17 cellular contexts compared by ENCODE assay signal in genomic region chr11:7787239-7787638, GRCh38. TPM values are rescaled to one million over a fixed set of nuclear protein-coding genes. Genes with fewer than 3 reads are reported as not detected.
DNase-seq lines count a peak whose midpoint lies in the region; ATAC-seq and FAIRE-seq lines count a peak whose summit lies in the region.
"Had no signal": no experiment of that assay in that cellular context is flagged by ENCODE, and none has a peak within 500 bp of the region (broad histone marks: within the 10 kb centered on the region; RNA-seq: fewer than 3 reads in every experiment).

No MANE protein-coding gene starts in this region.

- no peak overlapping the region for H3K27ac Mint-ChIP-seq in T-cell

- no peaks in the 10 kb centered on the region for H3K27me3 ChIP-seq in small intestine (ENCODE audit: control insufficient read depth in 2 of 2, insufficient read depth in 2 of 2, low read length in 2 of 2)

- ATAC-seq in GM18861 (IDR thresholded peaks at IDR 0.05; ENCODE audit: unreplicated experiment) (peak; percentile 100), GM21423 (IDR thresholded peaks at IDR 0.05; ENCODE audit: unreplicated experiment) (peak; percentile 99), HG02970 (IDR thresholded peaks at IDR 0.05; ENCODE audit: low FRiP score, unreplicated experiment) (peak; percentile 86), HG03558 (IDR thresholded peaks at IDR 0.05; ENCODE audit: extremely low read depth, unreplicated experiment) (peak; percentile 99), T-cell (replicated peaks in 1 of 4) (no peak)

- 67 to 81% (median 73%) methylated on average over 6 of the region's 6 CpGs for WGBS in small intestine, 3 donors

- no peaks in the 10 kb centered on the region for H3K36me3 ChIP-seq in small intestine (ENCODE audit: control insufficient read depth in 2 of 2, insufficient read depth in 2 of 2, low read length in 2 of 2)

- FAIRE-seq in small intestine (lab: Jason Lieb, UNC) = no peak
- FAIRE-seq: TTC549 had no signal

- no peak for DNase-seq in small intestine
- DNase-seq in T-cell = no peak
- no peak for DNase-seq in activated effector memory CD4-positive, alpha-beta T cell treated with Interleukin-2 at 50 U/mL for 16 hours
- no peak for DNase-seq in ureter (ENCODE audit: low spot score)
- DNase-seq: DMS79, NCI-H1417, NCI-H526, SHP77 had no signal

- H3K9me3 Mint-ChIP-seq in T-cell = peaks cover 7 to 15% (median 14%) of the 10 kb centered on the region in 3 donors

- no peaks in the 10 kb centered on the region for H3K4me1 ChIP-seq in small intestine (ENCODE audit: control insufficient read depth in 2 of 2, insufficient read depth in 1 of 2, low read depth in 1 of 2, low read length in 1 of 2)

- POLR2A ChIA-PET in T-cell (lab: Charles Lee) = no interaction called here

- no peaks in the 10 kb centered on the region for H3K4me1 Mint-ChIP-seq in T-cell

- no peaks in the 10 kb centered on the region for H3K36me3 Mint-ChIP-seq in T-cell

- CTCF ChIA-PET in T-cell (lab: Charles Lee) = no interaction called here

- H3K27me3 Mint-ChIP-seq in T-cell = peaks cover 0 to 3% of the 10 kb centered on the region in 2 donors

- no peak overlapping the region for H3K27ac ChIP-seq in small intestine (ENCODE audit: low read depth in 1 of 2, low read length in 1 of 2)

- H3K4me3 Mint-ChIP-seq in T-cell = no peak overlapping the region

- H3K4me3 ChIP-seq in small intestine (ENCODE audit: low read depth in 1 of 2, low read length in 2 of 2) = no peak overlapping the region

- no peaks in the 10 kb centered on the region for H3K9me3 ChIP-seq in small intestine (ENCODE audit: control insufficient read depth, low read depth)

RNA-seq across cellular contexts. Expression of gene OR5P2, which starts 9.5 kb away (rescaled TPM):
- polyA plus RNA-seq in small intestine = not detected
- total RNA-seq in T-cell (not detected), ureter (5.6 TPM)
- total RNA-seq: dermis microvascular lymphatic vessel endothelial cell, mucosa of gallbladder, posterior vena cava had no signal

RNA-seq across cellular contexts. Expression of gene OR5P3, which starts 43.4 kb away (rescaled TPM):
- polyA plus RNA-seq in small intestine = not detected
- total RNA-seq in T-cell (not detected), ureter (7.0 TPM)
- total RNA-seq: dermis microvascular lymphatic vessel endothelial cell, fibroblast of villous mesenchyme, mucosa of gallbladder, posterior vena cava had no signal

Comparison
In these comparisons a context has a peak if more than half of its experiments do, and no peak if none do; other contexts are left out.
1. ATAC-seq: peak in GM18861 (single experiment), GM21423 (single experiment), HG02970 (single experiment) and HG03558 (single experiment); none in T-cell (0 of 4).